1 cellular context compared by ENCODE assay signal in the genomic region with DNA sequence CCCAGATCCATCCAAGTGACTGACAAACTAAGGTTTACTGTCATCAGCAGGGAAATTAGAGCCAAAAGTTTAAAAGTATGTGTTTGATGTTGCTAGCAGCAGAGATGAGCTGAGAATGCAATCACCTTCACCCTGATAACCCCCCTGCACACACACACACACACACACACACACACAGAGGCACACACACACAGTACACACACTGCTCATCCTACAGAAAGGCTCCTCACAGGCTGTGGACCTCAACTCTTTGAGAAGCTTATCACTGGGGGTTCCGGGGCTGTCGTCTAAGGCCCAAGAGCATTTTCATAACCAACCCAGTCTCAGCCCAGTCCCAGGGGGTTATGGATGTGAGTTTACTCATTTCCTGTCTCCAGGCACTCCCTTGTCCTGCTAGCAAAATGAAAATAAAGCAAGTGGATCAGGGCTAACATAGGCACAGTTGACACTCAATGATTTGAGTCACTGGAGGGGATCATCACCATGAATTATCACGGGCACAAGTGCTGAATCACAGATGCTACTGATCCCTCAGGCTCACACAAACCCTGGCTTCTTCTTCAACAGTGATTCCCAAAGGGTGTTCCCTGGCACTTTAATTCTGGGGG.
TF ChIP-seq lines count a peak whose summit lies in the region.

No MANE protein-coding gene starts in this region.

TF ChIP-seq in SK-N-SH, 30 proteins besides CTCF, POLR2A, EP300 and RAD21:
- TF ChIP-seq MXI1 (IDR thresholded peaks at IDR 0.05; ENCODE audit: low read depth, low read length) (no peak), YY1 (IDR thresholded peaks at IDR 0.05; ENCODE audit: low read depth) (no peak), SIN3A (IDR thresholded peaks at IDR 0.05; ENCODE audit: borderline replicate concordance, low read depth, low read length) (no peak), FOXM1 (IDR thresholded peaks at IDR 0.05; ENCODE audit: low read depth) (no peak), TCF12 (IDR thresholded peaks at IDR 0.05) (no peak)
